In the genomic region with DNA sequence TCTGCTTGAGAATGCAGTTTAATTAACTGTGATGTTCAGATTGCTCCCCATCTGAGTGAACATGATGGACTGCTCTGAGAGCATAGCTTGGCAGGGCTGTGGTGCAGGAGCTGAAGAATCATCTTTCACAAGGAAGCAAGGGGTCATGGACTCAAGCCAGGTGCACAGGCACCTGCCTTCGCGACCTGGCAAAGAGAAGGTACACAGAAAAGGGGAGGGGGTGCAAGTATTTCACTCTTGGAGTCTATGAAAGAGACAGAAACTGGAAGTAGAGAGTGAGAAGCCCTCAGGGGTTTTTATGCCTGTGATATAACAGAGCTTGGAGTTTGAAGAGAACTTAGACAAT, we compare ENCODE assay signal across 1 cellular context.
TF ChIP-seq lines count a peak whose summit lies in the region.

No MANE protein-coding gene starts in this region.

TF ChIP-seq in WTC11, 78 proteins besides CTCF, POLR2A, EP300 and RAD21 (continued from another document):
- TF ChIP-seq AR (CRISPR knock-in tag; IDR thresholded peaks at IDR 0.05) (no peak), TEAD1 (CRISPR knock-in tag; IDR thresholded peaks at IDR 0.05) (no peak), ZNF423 (CRISPR knock-in tag; IDR thresholded peaks at IDR 0.05) (no peak), USF2 (CRISPR knock-in tag; IDR thresholded peaks at IDR 0.05) (no peak), TP53 (CRISPR knock-in tag; IDR thresholded peaks at IDR 0.05) (no peak), JUN (CRISPR knock-in tag; IDR thresholded peaks at IDR 0.05) (no peak)
- TF ChIP-seq, protein P1, sequence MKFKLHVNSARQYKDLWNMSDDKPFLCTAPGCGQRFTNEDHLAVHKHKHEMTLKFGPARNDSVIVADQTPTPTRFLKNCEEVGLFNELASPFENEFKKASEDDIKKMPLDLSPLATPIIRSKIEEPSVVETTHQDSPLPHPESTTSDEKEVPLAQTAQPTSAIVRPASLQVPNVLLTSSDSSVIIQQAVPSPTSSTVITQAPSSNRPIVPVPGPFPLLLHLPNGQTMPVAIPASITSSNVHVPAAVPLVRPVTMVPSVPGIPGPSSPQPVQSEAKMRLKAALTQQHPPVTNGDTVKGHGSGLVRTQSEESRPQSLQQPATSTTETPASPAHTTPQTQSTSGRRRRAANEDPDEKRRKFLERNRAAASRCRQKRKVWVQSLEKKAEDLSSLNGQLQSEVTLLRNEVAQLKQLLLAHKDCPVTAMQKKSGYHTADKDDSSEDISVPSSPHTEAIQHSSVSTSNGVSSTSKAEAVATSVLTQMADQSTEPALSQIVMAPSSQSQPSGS (CRISPR knock-in tag; IDR thresholded peaks at IDR 0.05; ENCODE audit: borderline replicate concordance, low read depth), result no peak
- TF ChIP-seq, protein P2, sequence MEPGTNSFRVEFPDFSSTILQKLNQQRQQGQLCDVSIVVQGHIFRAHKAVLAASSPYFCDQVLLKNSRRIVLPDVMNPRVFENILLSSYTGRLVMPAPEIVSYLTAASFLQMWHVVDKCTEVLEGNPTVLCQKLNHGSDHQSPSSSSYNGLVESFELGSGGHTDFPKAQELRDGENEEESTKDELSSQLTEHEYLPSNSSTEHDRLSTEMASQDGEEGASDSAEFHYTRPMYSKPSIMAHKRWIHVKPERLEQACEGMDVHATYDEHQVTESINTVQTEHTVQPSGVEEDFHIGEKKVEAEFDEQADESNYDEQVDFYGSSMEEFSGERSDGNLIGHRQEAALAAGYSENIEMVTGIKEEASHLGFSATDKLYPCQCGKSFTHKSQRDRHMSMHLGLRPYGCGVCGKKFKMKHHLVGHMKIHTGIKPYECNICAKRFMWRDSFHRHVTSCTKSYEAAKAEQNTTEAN (CRISPR knock-in tag; IDR thresholded peaks at IDR 0.05), result no peak
- TF ChIP-seq, protein P3, sequence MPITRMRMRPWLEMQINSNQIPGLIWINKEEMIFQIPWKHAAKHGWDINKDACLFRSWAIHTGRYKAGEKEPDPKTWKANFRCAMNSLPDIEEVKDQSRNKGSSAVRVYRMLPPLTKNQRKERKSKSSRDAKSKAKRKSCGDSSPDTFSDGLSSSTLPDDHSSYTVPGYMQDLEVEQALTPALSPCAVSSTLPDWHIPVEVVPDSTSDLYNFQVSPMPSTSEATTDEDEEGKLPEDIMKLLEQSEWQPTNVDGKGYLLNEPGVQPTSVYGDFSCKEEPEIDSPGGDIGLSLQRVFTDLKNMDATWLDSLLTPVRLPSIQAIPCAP (CRISPR knock-in tag; IDR thresholded peaks at IDR 0.05), result no peak
- TF ChIP-seq, protein P4, sequence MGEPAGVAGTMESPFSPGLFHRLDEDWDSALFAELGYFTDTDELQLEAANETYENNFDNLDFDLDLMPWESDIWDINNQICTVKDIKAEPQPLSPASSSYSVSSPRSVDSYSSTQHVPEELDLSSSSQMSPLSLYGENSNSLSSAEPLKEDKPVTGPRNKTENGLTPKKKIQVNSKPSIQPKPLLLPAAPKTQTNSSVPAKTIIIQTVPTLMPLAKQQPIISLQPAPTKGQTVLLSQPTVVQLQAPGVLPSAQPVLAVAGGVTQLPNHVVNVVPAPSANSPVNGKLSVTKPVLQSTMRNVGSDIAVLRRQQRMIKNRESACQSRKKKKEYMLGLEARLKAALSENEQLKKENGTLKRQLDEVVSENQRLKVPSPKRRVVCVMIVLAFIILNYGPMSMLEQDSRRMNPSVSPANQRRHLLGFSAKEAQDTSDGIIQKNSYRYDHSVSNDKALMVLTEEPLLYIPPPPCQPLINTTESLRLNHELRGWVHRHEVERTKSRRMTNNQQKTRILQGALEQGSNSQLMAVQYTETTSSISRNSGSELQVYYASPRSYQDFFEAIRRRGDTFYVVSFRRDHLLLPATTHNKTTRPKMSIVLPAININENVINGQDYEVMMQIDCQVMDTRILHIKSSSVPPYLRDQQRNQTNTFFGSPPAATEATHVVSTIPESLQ (CRISPR knock-in tag; IDR thresholded peaks at IDR 0.05), result no peak
- TF ChIP-seq, protein P5, sequence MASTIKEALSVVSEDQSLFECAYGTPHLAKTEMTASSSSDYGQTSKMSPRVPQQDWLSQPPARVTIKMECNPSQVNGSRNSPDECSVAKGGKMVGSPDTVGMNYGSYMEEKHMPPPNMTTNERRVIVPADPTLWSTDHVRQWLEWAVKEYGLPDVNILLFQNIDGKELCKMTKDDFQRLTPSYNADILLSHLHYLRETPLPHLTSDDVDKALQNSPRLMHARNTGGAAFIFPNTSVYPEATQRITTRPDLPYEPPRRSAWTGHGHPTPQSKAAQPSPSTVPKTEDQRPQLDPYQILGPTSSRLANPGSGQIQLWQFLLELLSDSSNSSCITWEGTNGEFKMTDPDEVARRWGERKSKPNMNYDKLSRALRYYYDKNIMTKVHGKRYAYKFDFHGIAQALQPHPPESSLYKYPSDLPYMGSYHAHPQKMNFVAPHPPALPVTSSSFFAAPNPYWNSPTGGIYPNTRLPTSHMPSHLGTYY (CRISPR knock-in tag; IDR thresholded peaks at IDR 0.05), result no peak
